17 cellular contexts compared by ENCODE assay signal in genomic region chr12:39296496-39296895, GRCh38.
"Had no signal": no experiment of that assay in that cellular context is flagged by ENCODE, and none has a peak within 500 bp of the region (broad histone marks: within the 10 kb centered on the region; RNA-seq: fewer than 3 reads in every experiment).

No MANE protein-coding gene starts in this region.

- H3K9me3 Mint-ChIP-seq: nephron, type B pancreatic cell had no signal

- H3K4me1 Mint-ChIP-seq: stimulated activated memory B cell treated with anti-CD40 and anti-IgM and Interleukin-4, amounts not matched to agents 10 μg/mL and 1 μg/mL and 100 μg/mL, for 72 hours; stimulated activated naive CD8-positive, alpha-beta T cell treated with anti-CD3 and anti-CD28 coated beads, Interleukin-15, amount 100 ng/mL, for 72 hours had no signal

- H3K27ac Mint-ChIP-seq: immature natural killer cell; naive thymus-derived CD8-positive, alpha-beta T cell; nephron; neural progenitor cell; stimulated activated memory B cell treated with anti-CD40 and anti-IgM and Interleukin-4, amounts not matched to agents 10 μg/mL and 1 μg/mL and 100 μg/mL, for 72 hours; stimulated activated naive CD8-positive, alpha-beta T cell treated with anti-CD3 and anti-CD28 coated beads, Interleukin-15, amount 100 ng/mL, for 72 hours; type B pancreatic cell had no signal

- H3K27me3 Mint-ChIP-seq: naive thymus-derived CD8-positive, alpha-beta T cell; stimulated activated memory B cell treated with anti-CD40 and anti-IgM and Interleukin-4, amounts not matched to agents 10 μg/mL and 1 μg/mL and 100 μg/mL, for 72 hours; stimulated activated naive CD8-positive, alpha-beta T cell treated with anti-CD3 and anti-CD28 coated beads, Interleukin-15, amount 100 ng/mL, for 72 hours; type B pancreatic cell had no signal

- ATAC-seq: naive thymus-derived CD8-positive, alpha-beta T cell; right lobe of liver; stimulated activated memory B cell treated with anti-CD40 and anti-IgM and Interleukin-4, amounts not matched to agents 10 μg/mL and 1 μg/mL and 100 μg/mL, for 72 hours; stimulated activated naive CD8-positive, alpha-beta T cell treated with anti-CD3 and anti-CD28 coated beads, Interleukin-15, amount 100 ng/mL, for 72 hours had no signal

- DNase-seq: hypothalamus; immature natural killer cell; left ventricle myocardium inferior; naive thymus-derived CD8-positive, alpha-beta T cell; occipital lobe; right lobe of liver; stimulated activated CD4-positive, alpha-beta T cell treated with anti-CD3 and anti-CD28 coated beads, Interleukin-1b, Interleukin-23, amount 100 ng/mL, for 48 hours; stimulated activated CD4-positive, alpha-beta T cell treated with anti-CD3 and anti-CD28 coated beads, Interleukin-2, amount 100 ng/mL, for 48 hours; stimulated activated CD4-positive, alpha-beta T cell treated with anti-CD3 and anti-CD28 coated beads, Interleukin-4, amount 100 ng/mL, for 4 hours; stimulated activated CD8-positive, alpha-beta memory T cell treated with anti-CD3 and anti-CD28 coated beads, Interleukin-4, amount 100 ng/mL, for 48 hours; stimulated activated naive CD4-positive, alpha-beta T cell treated with Interleukin-2 at 50 U/mL for 16 hours; stimulated activated naive CD8-positive, alpha-beta T cell treated with anti-CD3 and anti-CD28 coated beads, Interleukin-15, amount 100 ng/mL, for 72 hours; substantia nigra had no signal

- H3K4me3 Mint-ChIP-seq: immature natural killer cell; naive thymus-derived CD8-positive, alpha-beta T cell; nephron; neural progenitor cell; stimulated activated memory B cell treated with anti-CD40 and anti-IgM and Interleukin-4, amounts not matched to agents 10 μg/mL and 1 μg/mL and 100 μg/mL, for 72 hours; stimulated activated naive CD8-positive, alpha-beta T cell treated with anti-CD3 and anti-CD28 coated beads, Interleukin-15, amount 100 ng/mL, for 72 hours; type B pancreatic cell had no signal
